34 cellular contexts compared by ENCODE assay signal in genomic region chr15:81096398-81096797, GRCh38. TPM values are rescaled to one million over a fixed set of nuclear protein-coding genes. Genes with fewer than 3 reads are reported as not detected.
"Had no signal": no experiment of that assay in that cellular context is flagged by ENCODE, and none has a peak within 500 bp of the region (broad histone marks: within the 10 kb centered on the region; RNA-seq: fewer than 3 reads in every experiment).

No MANE protein-coding gene starts in this region.

- H3K27ac Mint-ChIP-seq: activated CD8-positive, alpha-beta T cell treated with anti-CD3 and anti-CD28 coated beads for 36 hours; activated naive CD4-positive, alpha-beta T cell treated with anti-CD3 and anti-CD28 coated beads for 36 hours; activated naive CD4-positive, alpha-beta T cell treated with anti-CD3 and anti-CD28 coated beads, Interleukin-2, amount 50 U/mL, for 24 hours; activated naive CD8-positive, alpha-beta T cell treated with anti-CD3 and anti-CD28 coated beads for 36 hours; activated naive CD8-positive, alpha-beta T cell treated with anti-CD3 and anti-CD28 coated beads, Interleukin-2, amount 50 U/mL, for 24 hours; activated T-helper 1 cell treated with anti-CD3 and anti-CD28 coated beads, Interleukin-12 subunit alpha, Interleukin-12 subunit beta, Interleukin-2, Interleukin-4 antibody, amounts not matched to agents 30 ng/mL and 10 ng/mL and 1 ng/mL, durations not matched to agents 14 hours and 24 hours and 36 hours; activated T-helper 2 cell treated with anti-CD3 and anti-CD28 coated beads, Interferon-gamma antibody, Interleukin-2, Interleukin-4, amounts not matched to agents 10 μg/mL and 5 μg/mL and 100 μg/mL, durations not matched to agents 14 hours and 24 hours and 36 hours; endodermal cell had no signal

- H3K27ac ChIP-seq: body of pancreas, coronary artery, dorsolateral prefrontal cortex had no signal

- H3K9me3 Mint-ChIP-seq: activated CD8-positive, alpha-beta T cell treated with anti-CD3 and anti-CD28 coated beads for 36 hours; activated naive CD4-positive, alpha-beta T cell treated with anti-CD3 and anti-CD28 coated beads for 36 hours; activated naive CD4-positive, alpha-beta T cell treated with anti-CD3 and anti-CD28 coated beads, Interleukin-2, amount 50 U/mL, for 24 hours; activated naive CD8-positive, alpha-beta T cell treated with anti-CD3 and anti-CD28 coated beads for 36 hours; activated naive CD8-positive, alpha-beta T cell treated with anti-CD3 and anti-CD28 coated beads, Interleukin-2, amount 50 U/mL, for 24 hours; activated T-helper 1 cell treated with anti-CD3 and anti-CD28 coated beads, Interleukin-12 subunit alpha, Interleukin-12 subunit beta, Interleukin-2, Interleukin-4 antibody, amounts not matched to agents 30 ng/mL and 10 ng/mL and 1 ng/mL, durations not matched to agents 14 hours and 24 hours and 36 hours; activated T-helper 2 cell treated with anti-CD3 and anti-CD28 coated beads, Interferon-gamma antibody, Interleukin-2, Interleukin-4, amounts not matched to agents 10 μg/mL and 5 μg/mL and 100 μg/mL, durations not matched to agents 14 hours and 24 hours and 36 hours; dendritic cell treated with granulocyte-macrophage colony-stimulating factor and Interleukin-4, amounts not matched to agents 40 ng/mL and 50 ng/mL, for 4 days; endodermal cell had no signal

- H3K9me3 ChIP-seq: adrenal gland, body of pancreas had no signal

- FAIRE-seq: frontal cortex had no signal

- ATAC-seq: activated CD8-positive, alpha-beta T cell treated with anti-CD3 and anti-CD28 coated beads for 36 hours; activated naive CD8-positive, alpha-beta T cell treated with anti-CD3 and anti-CD28 coated beads, Interleukin-2, amount 50 U/mL, for 24 hours; body of pancreas; esophagus mucosa had no signal

- H3K4me3 ChIP-seq: adrenal gland, body of pancreas, coronary artery, dorsolateral prefrontal cortex had no signal

- H3K4me3 Mint-ChIP-seq: activated CD8-positive, alpha-beta T cell treated with anti-CD3 and anti-CD28 coated beads for 36 hours; activated naive CD4-positive, alpha-beta T cell treated with anti-CD3 and anti-CD28 coated beads for 36 hours; activated naive CD4-positive, alpha-beta T cell treated with anti-CD3 and anti-CD28 coated beads, Interleukin-2, amount 50 U/mL, for 24 hours; activated naive CD8-positive, alpha-beta T cell treated with anti-CD3 and anti-CD28 coated beads for 36 hours; activated naive CD8-positive, alpha-beta T cell treated with anti-CD3 and anti-CD28 coated beads, Interleukin-2, amount 50 U/mL, for 24 hours; activated T-helper 1 cell treated with anti-CD3 and anti-CD28 coated beads, Interleukin-12 subunit alpha, Interleukin-12 subunit beta, Interleukin-2, Interleukin-4 antibody, amounts not matched to agents 30 ng/mL and 10 ng/mL and 1 ng/mL, durations not matched to agents 14 hours and 24 hours and 36 hours; dendritic cell treated with granulocyte-macrophage colony-stimulating factor and Interleukin-4, amounts not matched to agents 40 ng/mL and 50 ng/mL, for 4 days; endodermal cell had no signal

- H3K36me3 Mint-ChIP-seq: activated naive CD4-positive, alpha-beta T cell treated with anti-CD3 and anti-CD28 coated beads, Interleukin-2, amount 50 U/mL, for 24 hours; activated naive CD8-positive, alpha-beta T cell treated with anti-CD3 and anti-CD28 coated beads for 36 hours had no signal

- H3K36me3 ChIP-seq: adrenal gland had no signal

- H3K4me1 Mint-ChIP-seq: endodermal cell had no signal

- H3K27me3 ChIP-seq: adrenal gland, body of pancreas, dorsolateral prefrontal cortex had no signal

- DNase-seq: activated CD4-positive, alpha-beta T cell treated with anti-CD3 and anti-CD28 coated beads for 1 hour; activated CD4-positive, alpha-beta T cell treated with anti-CD3 and anti-CD28 coated beads for 48 hours; activated CD4-positive, alpha-beta T cell treated with anti-CD3 and anti-CD28 coated beads, Interleukin-2, amount 50 U/mL, for 1 hour; activated CD4-positive, alpha-beta T cell treated with anti-CD3 and anti-CD28 coated beads, Interleukin-2, amount 50 U/mL, for 48 hours; activated CD4-positive, CD25-positive, alpha-beta regulatory T cell; activated CD8-positive, alpha-beta memory T cell treated with anti-CD3 and anti-CD28 coated beads for 24 hours; activated CD8-positive, alpha-beta T cell treated with anti-CD3 and anti-CD28 coated beads for 36 hours; activated effector memory CD4-positive, alpha-beta T cell treated with anti-CD3 and anti-CD28 coated beads, Interleukin-2, amount 50 U/mL, for 16 hours; activated naive CD4-positive, alpha-beta T cell treated with anti-CD3 and anti-CD28 coated beads for 36 hours; activated naive CD8-positive, alpha-beta T cell treated with anti-CD3 and anti-CD28 coated beads for 36 hours; activated naive CD8-positive, alpha-beta T cell treated with anti-CD3 and anti-CD28 coated beads, Interleukin-2, amount 50 U/mL, for 24 hours; activated T-cell treated with anti-CD3 and anti-CD28 coated beads, Interleukin-2, amount 50 U/mL, for 1 hour; activated T-cell treated with anti-CD3 and anti-CD28 coated beads, Interleukin-2, amount 50 U/mL, for 48 hours; adrenal gland; amygdala; aorta; body of pancreas; central memory CD4-positive, alpha-beta T cell; cerebellar nuclear complex; dorsolateral prefrontal cortex; effector memory CD4-positive, alpha-beta T cell; endodermal cell; foreskin fibroblast; head of caudate nucleus; T-helper 2 cell had no signal

RNA-seq across cellular contexts. Expression of gene CFAP161, which starts 37.7 kb away (rescaled TPM):
- total RNA-seq: activated CD8-positive, alpha-beta T cell treated with anti-CD3 and anti-CD28 coated beads for 36 hours; activated naive CD4-positive, alpha-beta T cell treated with anti-CD3 and anti-CD28 coated beads for 36 hours; activated naive CD8-positive, alpha-beta T cell treated with anti-CD3 and anti-CD28 coated beads for 36 hours; activated T-helper 1 cell treated with anti-CD3 and anti-CD28 coated beads, Interleukin-12 subunit alpha, Interleukin-12 subunit beta, Interleukin-2, Interleukin-4 antibody, amounts not matched to agents 30 ng/mL and 10 ng/mL and 1 ng/mL, durations not matched to agents 14 hours and 24 hours and 36 hours; activated T-helper 2 cell treated with anti-CD3 and anti-CD28 coated beads, Interferon-gamma antibody, Interleukin-2, Interleukin-4, amounts not matched to agents 10 μg/mL and 5 μg/mL and 100 μg/mL, durations not matched to agents 14 hours and 24 hours and 36 hours; body of pancreas; endodermal cell; epithelial cell of proximal tubule; T-helper 1 cell treated with Interleukin-12 subunit alpha and Interleukin-12 subunit beta and Interleukin-4 antibody, amounts not matched to agents 30 ng/mL and 1 ng/mL, for 36 hours had no signal
- polyA plus RNA-seq: aorta had no signal
